Comparison of ENCODE assay signal across 8 cellular contexts in the genomic region with DNA sequence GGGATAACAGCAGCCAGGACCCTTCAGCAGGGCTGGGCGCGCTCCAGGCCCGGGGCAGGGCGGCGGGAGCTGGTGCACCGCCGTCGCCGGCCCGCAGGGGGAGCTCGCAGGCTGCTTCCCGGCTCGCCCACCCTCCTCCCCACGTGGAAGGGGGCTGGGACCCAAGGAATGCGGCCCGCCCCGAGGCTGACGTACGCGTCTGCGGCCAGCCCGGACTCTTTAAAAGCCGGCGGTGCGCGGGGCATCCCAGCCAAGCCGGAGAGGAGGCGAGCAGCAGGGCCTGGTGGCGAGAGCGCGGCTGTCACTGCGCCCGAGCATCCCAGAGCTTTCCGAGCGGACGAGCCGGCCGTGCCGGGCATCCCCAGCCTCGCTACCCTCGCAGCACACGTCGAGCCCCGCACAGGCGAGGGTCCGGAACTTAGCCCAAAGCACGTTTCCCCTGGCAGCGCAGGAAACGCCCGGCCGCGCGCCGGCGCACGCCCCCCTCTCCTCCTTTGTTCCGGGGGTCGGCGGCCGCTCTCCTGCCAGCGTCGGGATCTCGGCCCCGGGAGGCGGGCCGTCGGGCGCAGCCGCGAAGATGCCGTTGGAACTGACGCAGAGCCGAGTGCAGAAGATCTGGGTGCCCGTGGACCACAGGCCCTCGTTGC. TPM values are rescaled to one million over a fixed set of nuclear protein-coding genes. Genes with fewer than 3 reads are reported as not detected.
A peak's percentile ranks its signal among the peaks of the same experiment; 100 is the strongest.
DNase-seq lines count a peak whose midpoint lies in the region; ATAC-seq and TF ChIP-seq lines count a peak whose summit lies in the region.

PFKFB3 (plus strand) TSS at position 249 of the 647 bp plus-strand sequence; CDS start at position 578, 329 bp downstream.

- H3K27ac ChIP-seq in DND-41 (ENCODE audit: low read length), result peak within 1 kb of the TSS; percentile 82
- peak within 1 kb of the TSS; percentile 96 for H3K27ac ChIP-seq in HUES64 (ENCODE audit: low read depth, low read length)
- H3K27ac ChIP-seq in subcutaneous abdominal adipose tissue (ENCODE audit: low read depth, low read length), result peak within 1 kb of the TSS; percentile 92

- peak within 1 kb of the TSS; percentile 90 to 94 for H3K4me3 ChIP-seq in DND-41 (ENCODE audit: low read depth in 1 of 2, low read length in 2 of 2)
- peak within 1 kb of the TSS; percentile 68 for H3K4me3 ChIP-seq in HUES64 (ENCODE audit: low read length)
- peak within 1 kb of the TSS; percentile 99 for H3K4me3 ChIP-seq in neuron (ENCODE audit: low read length)
- peak within 1 kb of the TSS; percentile 87 to 100 (median 95) for H3K4me3 ChIP-seq in subcutaneous abdominal adipose tissue (ENCODE audit: low read depth in 1 of 5, low read length in 5 of 5)

- under 1% methylated on average over 75 of the region's 75 CpGs for WGBS in HUES64

- H3K36me3 ChIP-seq in DND-41 (ENCODE audit: insufficient read depth, low read length) (peaks cover 25% of the 10 kb centered on the region; the same call in 1 of the 2 replicates), HUES64 (ENCODE audit: insufficient read depth, low read length) (0 out of 2 replicates have a peak, but pooled peaks cover 4% of the 10 kb centered on the region), neuron (ENCODE audit: insufficient read depth, low read length) (peaks cover 3% of the 10 kb centered on the region), subcutaneous abdominal adipose tissue (ENCODE audit: control insufficient read depth in 5 of 5, insufficient read depth in 5 of 5, low read length in 5 of 5) (peaks cover 0 to 8% (median 2%) of the 10 kb centered on the region in 5 donors)

- H3K9ac ChIP-seq in DND-41 (ENCODE audit: low read depth, low read length), result peak within 1 kb of the TSS; percentile 88
- peak within 1 kb of the TSS; percentile 93 for H3K9ac ChIP-seq in HUES64 (ENCODE audit: low read depth, low read length)
- peak within 1 kb of the TSS; percentile 77 to 97 (median 93) for H3K9ac ChIP-seq in subcutaneous abdominal adipose tissue (ENCODE audit: low read length in 5 of 5)

- peak; percentile 100 for TF ChIP-seq POLR2A in Raji (IDR thresholded peaks at IDR 0.05; ENCODE audit: insufficient read depth, low read depth, low read length)

- H3K27me3 ChIP-seq in DND-41 (ENCODE audit: insufficient read depth, low read length, poor library complexity) (no peaks in the 10 kb centered on the region), HUES64 (ENCODE audit: insufficient read depth, low read length) (peaks cover 43% of the 10 kb centered on the region), neuron (ENCODE audit: insufficient read depth, low read length) (no peaks in the 10 kb centered on the region), subcutaneous abdominal adipose tissue (ENCODE audit: control insufficient read depth in 5 of 5, insufficient read depth in 4 of 5, low read length in 5 of 5) (no peaks in the 10 kb centered on the region)

- H2AFZ ChIP-seq in DND-41 (ENCODE audit: low read depth, low read length), result peak within 1 kb of the TSS; percentile 78
- H2AFZ ChIP-seq in neuron (ENCODE audit: low read depth, low read length), result peak within 1 kb of the TSS; percentile 52

- peaks cover 43% of the 10 kb centered on the region for H3K79me2 ChIP-seq in DND-41 (ENCODE audit: insufficient read depth, low read length)

- H3K4me1 ChIP-seq in DND-41 (ENCODE audit: insufficient read depth, low read length), result peaks cover 45% of the 10 kb centered on the region
- H3K4me1 ChIP-seq in HUES64 (ENCODE audit: insufficient read depth, low read length), result peaks cover 10% of the 10 kb centered on the region; the same call in 1 of the 2 replicates
- peaks cover 25% of the 10 kb centered on the region for H3K4me1 ChIP-seq in neuron (ENCODE audit: insufficient read depth, low read length)
- H3K4me1 ChIP-seq in subcutaneous abdominal adipose tissue (ENCODE audit: control insufficient read depth in 5 of 5, insufficient read depth in 5 of 5, low read length in 5 of 5), result peaks cover 5 to 66% (median 54%) of the 10 kb centered on the region in 5 donors

- peak; percentile 91 for DNase-seq in DND-41
- DNase-seq in activated gamma-delta T cell treated with anti-CD3 and anti-CD28 coated beads, Interleukin-2, amount 50 U/mL, for 16 hours (ENCODE audit: low read depth), result peak; percentile 88
- peak; percentile 85 for DNase-seq in foreskin melanocyte

- peak; percentile 66 for ATAC-seq in DND-41 (ENCODE audit: insufficient read depth, low read depth)
- ATAC-seq in GM21423 (IDR thresholded peaks at IDR 0.05; ENCODE audit: unreplicated experiment), result peak; percentile 71

- peaks cover 32% of the 10 kb centered on the region for H4K20me1 ChIP-seq in DND-41 (ENCODE audit: insufficient read depth, low read length)

- H3K4me2 ChIP-seq in DND-41 (ENCODE audit: insufficient read depth, low read length), result peak within 1 kb of the TSS; percentile 99

- H3K9me3 ChIP-seq in DND-41 (ENCODE audit: insufficient read depth, low read length, severe bottlenecking) (no peaks in the 10 kb centered on the region), HUES64 (ENCODE audit: insufficient read depth, low read depth, low read length) (no peaks in the 10 kb centered on the region), neuron (ENCODE audit: low read length) (no peaks in the 10 kb centered on the region), subcutaneous abdominal adipose tissue (ENCODE audit: control insufficient read depth in 5 of 5, low read length in 5 of 5) (no peaks in the 10 kb centered on the region)

- peak; percentile 96 for TF ChIP-seq CTCF in DND-41 (IDR thresholded peaks at IDR 0.05; ENCODE audit: borderline replicate concordance, extremely low read depth, low read length, poor library complexity, severe bottlenecking)

RNA-seq across cellular contexts. Expression of gene PFKFB3, which starts in this region (rescaled TPM):
- polyA plus RNA-seq in HUES64 (2013, experiment 1 of 2), result 19.8 TPM
- polyA plus RNA-seq in HUES64 (2013, experiment 2 of 2), result 17.9 TPM

Comparison
In these comparisons a context has a peak if more than half of its experiments do, and no peak if none do; other contexts are left out.
1. Peak in every context shown above with its lines: DNase-seq, ATAC-seq, H3K4me3 ChIP-seq and H3K27ac ChIP-seq.